In genomic region chr10:110221044-110221720, GRCh38 we compare ENCODE assay signal across 8 cellular contexts. TPM values are rescaled to one million over a fixed set of nuclear protein-coding genes. Genes with fewer than 3 reads are reported as not detected.
DNase-seq lines count a peak whose midpoint lies in the region; ATAC-seq and TF ChIP-seq lines count a peak whose summit lies in the region.

No MANE protein-coding gene starts in this region.

- H3K79me1 ChIP-seq in mesendoderm (ENCODE audit: low read length) = no peaks in the 10 kb centered on the region

- peak overlapping the region; percentile 30 for H3K4me2 ChIP-seq in mesendoderm (ENCODE audit: low read length)
- no peak overlapping the region for H3K4me2 ChIP-seq in Karpas-422 (ENCODE audit: low read depth, low read length, poor library complexity, severe bottlenecking)

- no peaks in the 10 kb centered on the region; the same call in 1 of the 2 replicates for H4K20me1 ChIP-seq in Karpas-422 (ENCODE audit: insufficient read depth, low read depth, low read length)

- no peaks in the 10 kb centered on the region for H3K27me3 Mint-ChIP-seq in activated T-cell treated with anti-CD3 and anti-CD28 coated beads, Interleukin-2, amount 50 U/mL, for 72 hours (ENCODE audit: low read depth)

- H3K36me3 Mint-ChIP-seq in activated T-cell treated with anti-CD3 and anti-CD28 coated beads, Interleukin-2, amount 50 U/mL, for 72 hours (ENCODE audit: insufficient read depth in 2 of 2) = peaks cover 0 to 2% of the 10 kb centered on the region in 2 donors

- TF ChIP-seq POLR2A in breast epithelium (IDR thresholded peaks at IDR 0.05) (no peak), upper lobe of left lung (IDR thresholded peaks at IDR 0.05) (no peak)

- H3K27me3 ChIP-seq in breast epithelium = no peaks in the 10 kb centered on the region
- H3K27me3 ChIP-seq in mesendoderm (ENCODE audit: insufficient read depth, low read length, poor library complexity) = no peaks in the 10 kb centered on the region
- H3K27me3 ChIP-seq in upper lobe of left lung = no peaks in the 10 kb centered on the region
- H3K27me3 ChIP-seq in Karpas-422 (ENCODE audit: low read length) = no peaks in the 10 kb centered on the region

- no peak overlapping the region for H2AK5ac ChIP-seq in mesendoderm (ENCODE audit: low read length)

- H2AFZ ChIP-seq in Karpas-422 (ENCODE audit: low read length) = no peak overlapping the region

- H3K27ac ChIP-seq in breast epithelium (peak overlapping the region; percentile 87 to 88), mesendoderm (ENCODE audit: low read depth, low read length) (no peak overlapping the region), upper lobe of left lung (peak overlapping the region; percentile 11 to 75 (median 68)), Karpas-422 (ENCODE audit: low read length) (no peak overlapping the region)

- ATAC-seq in activated T-cell treated with anti-CD3 and anti-CD28 coated beads, Interleukin-2, amount 50 U/mL, for 72 hours (replicated peaks in 1 of 2) = no peak
- ATAC-seq in upper lobe of left lung (ENCODE audit: low FRiP score in 2 of 2) (no peak), HG02642 (IDR thresholded peaks at IDR 0.05; ENCODE audit: poor library complexity, unreplicated experiment) (no peak)

- no peak overlapping the region for H4K5ac ChIP-seq in mesendoderm (ENCODE audit: low read length)

- H3K9me2 ChIP-seq in Karpas-422 (replicated peaks; ENCODE audit: insufficient read depth, low read length) = no peaks in the 10 kb centered on the region

- H3K79me2 ChIP-seq in mesendoderm (ENCODE audit: control insufficient read depth, insufficient read depth, low read length) (no peaks in the 10 kb centered on the region), Karpas-422 (ENCODE audit: low read length) (no peaks in the 10 kb centered on the region)

- H3K18ac ChIP-seq in mesendoderm (ENCODE audit: low read length) = no peak overlapping the region

- DNase-seq in activated T-cell treated with anti-CD3 and anti-CD28 coated beads, Interleukin-2, amount 50 U/mL, for 72 hours = no peak
- no peak for DNase-seq in activated T-cell treated with anti-CD3 and anti-CD28 coated beads, Interleukin-2, amount 50 U/mL, for 48 hours
- no peak for DNase-seq in breast epithelium (ENCODE audit: low spot score in 2 of 2)
- DNase-seq in mesendoderm = no peak
- DNase-seq in upper lobe of left lung = no peak
- no peak for DNase-seq in islet precursor cell
- no peak for DNase-seq in Karpas-422

- no peaks in the 10 kb centered on the region for H3K9me3 Mint-ChIP-seq in activated T-cell treated with anti-CD3 and anti-CD28 coated beads, Interleukin-2, amount 50 U/mL, for 72 hours

- no peak overlapping the region for H3K4ac ChIP-seq in mesendoderm (ENCODE audit: low read depth, low read length)

- peaks cover 55% of the 10 kb centered on the region for H3K4me1 Mint-ChIP-seq in activated T-cell treated with anti-CD3 and anti-CD28 coated beads, Interleukin-2, amount 50 U/mL, for 72 hours (ENCODE audit: low read depth)

- no peak overlapping the region for H2BK120ac ChIP-seq in mesendoderm (ENCODE audit: low read depth, low read length)

- intact Hi-C loops in breast epithelium (cut with DNase I; ENCODE audit: low total_unique reads) = no loop called here

- H3K4me1 ChIP-seq in breast epithelium = no peaks in the 10 kb centered on the region
- peaks cover 8% of the 10 kb centered on the region for H3K4me1 ChIP-seq in mesendoderm (ENCODE audit: control insufficient read depth, low read depth, low read length)
- H3K4me1 ChIP-seq in upper lobe of left lung = peaks cover 7 to 28% (median 20%) of the 10 kb centered on the region in 4 donors
- H3K4me1 ChIP-seq in Karpas-422 (ENCODE audit: low read length) = peaks cover 13% of the 10 kb centered on the region

- WGBS in mesendoderm (ENCODE audit: extremely low coverage, insufficient coverage, low lambda C conversion rate) = no CpG with 5 or more reads among the region's 4 CpGs
- 91 to 93% methylated on average over 4 of the region's 4 CpGs for WGBS in upper lobe of left lung, 2 donors

- TF ChIP-seq EP300 in upper lobe of left lung (IDR thresholded peaks at IDR 0.05) = no peak

- peak overlapping the region; percentile 31 to 63 (median 42) for H3K4me3 ChIP-seq in breast epithelium
- no peak overlapping the region for H3K4me3 ChIP-seq in mesendoderm (ENCODE audit: low read length)
- H3K4me3 ChIP-seq in upper lobe of left lung = peak overlapping the region in 3 of 4 donors; percentile 22 to 42 (median 25)
- H3K4me3 ChIP-seq in Karpas-422 (ENCODE audit: low read length) = no peak overlapping the region

- H3K4me3 Mint-ChIP-seq in activated T-cell treated with anti-CD3 and anti-CD28 coated beads, Interleukin-2, amount 50 U/mL, for 72 hours = peak overlapping the region; percentile 76 to 83

- H3K9me3 ChIP-seq in breast epithelium = no peaks in the 10 kb centered on the region
- H3K9me3 ChIP-seq in upper lobe of left lung = no peaks in the 10 kb centered on the region
- no peaks in the 10 kb centered on the region for H3K9me3 ChIP-seq in Karpas-422 (ENCODE audit: low read length)

- H3K23ac ChIP-seq in mesendoderm (ENCODE audit: low read length) = no peak overlapping the region

- TF ChIP-seq CTCF in breast epithelium (IDR thresholded peaks at IDR 0.05) (no peak), upper lobe of left lung (IDR thresholded peaks at IDR 0.05) (no peak)

- H3K36me3 ChIP-seq in breast epithelium = no peaks in the 10 kb centered on the region
- no peaks in the 10 kb centered on the region for H3K36me3 ChIP-seq in mesendoderm (ENCODE audit: control insufficient read depth, insufficient read depth, low read length)
- no peaks in the 10 kb centered on the region for H3K36me3 ChIP-seq in upper lobe of left lung
- no peaks in the 10 kb centered on the region for H3K36me3 ChIP-seq in Karpas-422 (ENCODE audit: insufficient read depth, low read length)

- H3K56ac ChIP-seq in mesendoderm (ENCODE audit: low read length) = peak overlapping the region; percentile 17

- no peak overlapping the region for H4K8ac ChIP-seq in mesendoderm (ENCODE audit: low read depth, low read length)

- H3K27ac Mint-ChIP-seq in activated T-cell treated with anti-CD3 and anti-CD28 coated beads, Interleukin-2, amount 50 U/mL, for 72 hours = peak overlapping the region; percentile 44

- H3K9ac ChIP-seq in mesendoderm (ENCODE audit: low read length) (peak overlapping the region; percentile 32), Karpas-422 (ENCODE audit: low read length) (no peak overlapping the region)

- H2BK15ac ChIP-seq in mesendoderm (replicated peaks; ENCODE audit: low read depth) = no peak overlapping the region

- no peak overlapping the region for H2BK5ac ChIP-seq in mesendoderm (ENCODE audit: low read length)

RNA-seq across cellular contexts. Expression of gene MXI1, which starts 13.8 kb away (rescaled TPM):
- total RNA-seq in activated T-cell treated with anti-CD3 and anti-CD28 coated beads, Interleukin-2, amount 50 U/mL, for 72 hours = 10 to 100 TPM; 19.4 to 36.8 TPM
- total RNA-seq in breast epithelium = 100 to 1,000 TPM in 1 of 3 donors, 10 to 100 TPM in 2; 75.4 to 137 (median 79.5) TPM
- 4.7 TPM for polyA plus RNA-seq in mesendoderm (2013, experiment 1 of 2)
- 4.4 TPM for polyA plus RNA-seq in mesendoderm (2013, experiment 2 of 2)
- 10 to 100 TPM; 27.7 to 90.1 (median 45.2) TPM for total RNA-seq in upper lobe of left lung
- total RNA-seq in Karpas-422 (2014; rRNA removed; shearing (Covaris generic); ENCODE audit: low replicate concordance) = 12.0 and 19.8 TPM in 2 replicates

Comparison
In these comparisons a context has a peak if more than half of its experiments do, and no peak if none do; other contexts are left out.
1. H3K27ac ChIP-seq: peak in breast epithelium (2 of 2) and upper lobe of left lung (4 of 4); none in mesendoderm (single experiment) and Karpas-422 (single experiment).
2. H3K4me3 ChIP-seq: peak in breast epithelium (3 of 3) and upper lobe of left lung (3 of 4); none in mesendoderm (single experiment) and Karpas-422 (single experiment).